ENCODE assay signal across 8 cellular contexts in genomic region chr21:44927587-44928461, GRCh38. TPM values are rescaled to one million over a fixed set of nuclear protein-coding genes. Genes with fewer than 3 reads are reported as not detected.
DNase-seq lines count a peak whose midpoint lies in the region; ATAC-seq and TF ChIP-seq lines count a peak whose summit lies in the region.

No MANE protein-coding gene starts in this region.

- no peak for TF ChIP-seq CTCF in CD8-positive, alpha-beta T cell (IDR thresholded peaks at IDR 0.05)
- peak; percentile 21 for TF ChIP-seq CTCF in brain microvascular endothelial cell (IDR thresholded peaks at IDR 0.05; ENCODE audit: low read depth, low read length, missing control alignments)
- TF ChIP-seq CTCF in right lobe of liver (IDR thresholded peaks at IDR 0.05), result no peak

- H3K27ac ChIP-seq in CD8-positive, alpha-beta T cell (ENCODE audit: low read depth, low read length), result peak overlapping the region; percentile 75
- no peak overlapping the region for H3K27ac ChIP-seq in brain microvascular endothelial cell
- peak overlapping the region in 1 of 3 donors; percentile 43 for H3K27ac ChIP-seq in right lobe of liver

- CTCF ChIA-PET in CD8-positive, alpha-beta T cell (lab: Charles Lee), result interaction anchor here (0.6 to 5.2 kb wide), 13 partner anchors 8 to 418 kb away, joined by 3 to 45 read pairs (median 4); partner anchors contain the start of gene UBE2G2

- H3K9me3 Mint-ChIP-seq in CD8-positive, alpha-beta T cell, result peaks cover 4% of the 10 kb centered on the region

- 28% methylated on average over 17 of the region's 19 CpGs for WGBS in right lobe of liver (ENCODE audit: insufficient coverage, low coverage, low lambda C conversion rate, missing lambda C conversion rate)

- peaks cover 76% of the 10 kb centered on the region for H3K4me1 Mint-ChIP-seq in CD8-positive, alpha-beta T cell (ENCODE audit: low read depth)

- TF ChIP-seq POLR2A in right lobe of liver (IDR thresholded peaks at IDR 0.05), result no peak

- intact Hi-C loops in CD8-positive, alpha-beta T cell (cut with DNase I, micrococcal nuclease), result loop anchor here (1.0 to 10.0 kb wide), 4 partner anchors 16 to 357 kb away; partner anchors contain the start of genes POFUT2 (in 1 of the 2) and SUMO3 (in 1 of the 2)
- intact Hi-C loops in right lobe of liver (cut with DNase I), result no loop called here

- H3K9me3 ChIP-seq in CD8-positive, alpha-beta T cell (ENCODE audit: low read length), result no peaks in the 10 kb centered on the region
- H3K9me3 ChIP-seq in right lobe of liver, result no peaks in the 10 kb centered on the region
- H3K9me3 ChIP-seq in HAP-1, result no peaks in the 10 kb centered on the region

- H3K27me3 ChIP-seq in CD8-positive, alpha-beta T cell (ENCODE audit: insufficient read depth, low read length), result no peaks in the 10 kb centered on the region
- H3K27me3 ChIP-seq in brain microvascular endothelial cell (replicated peaks) (peaks cover 49% of the 10 kb centered on the region), right lobe of liver (no peaks in the 10 kb centered on the region), HAP-1 (ENCODE audit: low read depth) (peaks cover 89% of the 10 kb centered on the region)

- peak overlapping the region; percentile 91 for H3K4me3 Mint-ChIP-seq in CD8-positive, alpha-beta T cell

- no peaks in the 10 kb centered on the region for H3K36me3 ChIP-seq in CD8-positive, alpha-beta T cell (ENCODE audit: insufficient read depth, low read length)
- H3K36me3 ChIP-seq in brain microvascular endothelial cell (replicated peaks) (no peaks in the 10 kb centered on the region), right lobe of liver (no peaks in the 10 kb centered on the region), HAP-1 (replicated peaks) (no peaks in the 10 kb centered on the region)

- peak overlapping the region; percentile 92 for H3K4me3 ChIP-seq in CD8-positive, alpha-beta T cell (ENCODE audit: low read depth, low read length)
- H3K4me3 ChIP-seq in brain microvascular endothelial cell (ENCODE audit: low read depth, low read length) (no peak overlapping the region), right lobe of liver (no peak overlapping the region), HAP-1 (no peak overlapping the region)

- H3K27ac Mint-ChIP-seq in CD8-positive, alpha-beta T cell, result peak overlapping the region; percentile 96

- peak; percentile 59 to 96 (median 90) for DNase-seq in CD8-positive, alpha-beta T cell
- DNase-seq in HK-2 (ENCODE audit: unreplicated experiment) (peak; percentile 89), UCSD-AML1 (lab: John Stamatoyannopoulos, UW; ENCODE audit: unreplicated experiment) (peak; percentile 81), brain microvascular endothelial cell (peak; percentile 13), right lobe of liver (peak in 1 of 3 donors; percentile 67), HAP-1 (ENCODE audit: low spot score in 2 of 2) (no peak), NCI-H1436 treated with DMSO at 0.1 percent for 48 hours (lab: John Stamatoyannopoulos, UW) (no peak)
- DNase-seq in stimulated activated CD8-positive, alpha-beta memory T cell treated with anti-CD3 and anti-CD28 coated beads, Interleukin-4, amount 100 ng/mL, for 24 hours (ENCODE audit: low read depth), result peak; percentile 87

- in situ Hi-C loops in brain microvascular endothelial cell (cut with HindIII; ENCODE audit: low pct_ligation_motif_present, low sequenced_read_pairs) (loop anchor here (25.0 kb wide), 1 partner anchor 209 kb away; no protein-coding TSS in a partner anchor), HAP-1 (cut with MboI; ENCODE audit: low sequenced_read_pairs) (no loop called here)

- POLR2A ChIA-PET in CD8-positive, alpha-beta T cell (lab: Charles Lee), result interaction anchor here (0.6 to 11.1 kb wide), 14 partner anchors 10 to 218 kb away, joined by 3 to 140 read pairs (median 6); partner anchors contain the start of genes PTTG1IP, SLX9 and UBE2G2

- ATAC-seq in CD8-positive, alpha-beta T cell, result peak; percentile 78
- peak; percentile 23 to 36 (median 24) for ATAC-seq in right lobe of liver

- H3K4me1 ChIP-seq in CD8-positive, alpha-beta T cell (ENCODE audit: insufficient read depth, low read length), result peaks cover 82% of the 10 kb centered on the region
- H3K4me1 ChIP-seq in right lobe of liver, result peaks cover 0 to 13% (median 9%) of the 10 kb centered on the region in 4 donors
- H3K4me1 ChIP-seq in HAP-1, result no peaks in the 10 kb centered on the region

- H3K36me3 Mint-ChIP-seq in CD8-positive, alpha-beta T cell, result peaks cover 4% of the 10 kb centered on the region

- no peaks in the 10 kb centered on the region for H3K27me3 Mint-ChIP-seq in CD8-positive, alpha-beta T cell (ENCODE audit: low read depth)

RNA-seq across cellular contexts. Expression of gene ITGB2, which starts 7.1 kb away (rescaled TPM):
- total RNA-seq in CD8-positive, alpha-beta T cell, result 100 to 1,000 TPM; 234 to 245 TPM
- 10 to 100 TPM; 12.9 to 61.8 (median 36.6) TPM for total RNA-seq in right lobe of liver

RNA-seq across cellular contexts. Expression of gene SLX9, which starts 12.0 kb away (rescaled TPM):
- 10 to 100 TPM in 1 of 2 experiments, 1 to 10 TPM in 1; 8.2 to 10.0 TPM for total RNA-seq in CD8-positive, alpha-beta T cell
- total RNA-seq in right lobe of liver, result 10 to 100 TPM; 15.0 to 27.9 (median 17.1) TPM

RNA-seq across cellular contexts. Expression of gene PTTG1IP, which starts 54.3 kb away (rescaled TPM):
- 10 to 100 TPM; 71.0 to 73.3 TPM for total RNA-seq in CD8-positive, alpha-beta T cell
- total RNA-seq in right lobe of liver, result 100 to 1,000 TPM in 3 of 6 experiments, 10 to 100 TPM in 3; 54.3 to 195 (median 140) TPM

Comparison
In these comparisons a context has a peak if more than half of its experiments do, and no peak if none do; other contexts are left out.
1. DNase-seq: peak in CD8-positive, alpha-beta T cell (7 of 7), HK-2 (single experiment), UCSD-AML1 (single experiment), brain microvascular endothelial cell (single experiment) and stimulated activated CD8-positive, alpha-beta memory T cell treated with anti-CD3 and anti-CD28 coated beads, Interleukin-4, amount 100 ng/mL, for 24 hours (single experiment); none in HAP-1 (0 of 2) and NCI-H1436 treated with DMSO at 0.1 percent for 48 hours (single experiment).
2. intact Hi-C loops: an anchor here in CD8-positive, alpha-beta T cell (1.0 to 10.0 kb wide); none called in right lobe of liver.